Comparison of ENCODE assay signal across 8 cellular contexts in the genomic region with DNA sequence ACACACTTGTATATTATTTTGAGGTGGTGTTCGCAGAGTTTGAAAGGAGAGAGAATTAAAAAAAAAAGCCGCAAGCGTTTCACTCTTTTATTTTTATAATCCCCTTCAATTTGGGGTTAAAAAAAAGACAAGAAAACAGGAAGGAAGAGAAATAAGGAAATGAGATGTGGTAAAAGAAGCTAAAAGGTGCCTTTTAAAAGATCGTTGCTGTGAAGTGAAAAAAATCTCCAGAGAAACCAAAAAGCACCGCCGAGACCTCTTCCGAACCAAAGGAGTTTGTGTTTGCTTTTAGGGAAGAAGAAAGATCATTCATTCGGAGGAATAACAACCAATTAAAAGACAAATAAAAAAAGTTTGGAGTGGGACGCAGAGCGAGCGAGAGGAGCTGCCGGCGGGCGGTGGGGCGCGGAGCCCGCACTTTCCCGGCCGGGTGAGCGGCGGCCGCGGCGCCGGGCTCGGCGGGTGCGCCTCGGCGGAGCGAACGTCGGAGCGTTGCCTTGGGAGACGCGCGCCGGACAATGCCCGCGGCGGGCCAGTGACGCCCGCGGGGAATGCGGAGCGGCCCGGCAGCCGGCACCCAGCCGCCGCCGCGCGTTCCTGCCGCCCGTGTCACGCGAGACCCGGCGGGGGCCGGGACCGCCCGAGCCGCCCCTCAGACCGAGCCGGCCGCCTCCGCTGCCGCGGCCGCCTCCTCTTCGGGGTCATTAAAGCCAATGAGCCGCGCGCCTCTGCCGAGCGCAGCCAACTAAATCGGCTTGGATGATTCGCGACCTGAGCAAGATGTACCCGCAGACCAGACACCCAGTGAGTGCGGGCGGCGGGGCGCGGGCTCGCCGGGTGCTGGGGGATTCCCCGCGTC. TPM values are rescaled to one million over a fixed set of nuclear protein-coding genes. Genes with fewer than 3 reads are reported as not detected.
A peak's percentile ranks its signal among the peaks of the same experiment; 100 is the strongest.
DNase-seq lines count a peak whose midpoint lies in the region; ATAC-seq lines count a peak whose summit lies in the region.

No MANE protein-coding gene starts in this region.

- H3K36me3 ChIP-seq in BLaER1 treated with 17β-estradiol and CSF1 and Interleukin-3, amounts not matched to agents 10 nM and 100 nM: peaks cover 0 to 26% (median 8%) of the 10 kb centered on the region in 11 experiments; a peak in 11 of 22 replicates
- H3K36me3 ChIP-seq in iPS-15b (ENCODE audit: control insufficient read depth, insufficient read depth, low read length): no peaks in the 10 kb centered on the region

- H3K4me3 ChIP-seq in BLaER1 treated with 17β-estradiol and CSF1 and Interleukin-3, amounts not matched to agents 10 nM and 100 nM: peak overlapping the region; percentile 80 to 99 (median 96)
- H3K4me3 ChIP-seq in iPS-15b (ENCODE audit: low read depth, low read length): peak overlapping the region; percentile 65

- H3K9me3 ChIP-seq in BLaER1 treated with 17β-estradiol and CSF1 and Interleukin-3, amounts not matched to agents 10 nM and 100 nM (replicated peaks in 1 of 11): no peaks in the 10 kb centered on the region
- H3K9me3 ChIP-seq in iPS-15b (ENCODE audit: control insufficient read depth, insufficient read depth, low read length): no peaks in the 10 kb centered on the region

- H3K27ac ChIP-seq in BLaER1 treated with 17β-estradiol and CSF1 and Interleukin-3, amounts not matched to agents 10 nM and 100 nM: peak overlapping the region; percentile 92 to 99 (median 97)

- no peaks in the 10 kb centered on the region for H3K27me3 ChIP-seq in BLaER1 treated with 17β-estradiol and CSF1 and Interleukin-3, amounts not matched to agents 10 nM and 100 nM
- no peaks in the 10 kb centered on the region for H3K27me3 ChIP-seq in iPS-15b (ENCODE audit: control insufficient read depth, insufficient read depth, low read length)

- intact Hi-C loops in sciatic nerve (cut with DNase I): no loop called here

- H3K4me2 ChIP-seq in BLaER1 treated with 17β-estradiol and CSF1 and Interleukin-3, amounts not matched to agents 10 nM and 100 nM: peak overlapping the region; percentile 14 to 93 (median 82); a peak in 21 of 22 replicates

- DNase-seq in RPMI7951 (ENCODE audit: low read depth) (peak; percentile 51), astrocyte of the hippocampus (ENCODE audit: low read depth, low spot score) (peak; percentile 84), sciatic nerve (ENCODE audit: low spot score) (peak; percentile 67)

- peaks cover 0 to 52% (median 43%) of the 10 kb centered on the region in 11 experiments; a peak in 20 of 22 replicates for H4K20me1 ChIP-seq in BLaER1 treated with 17β-estradiol and CSF1 and Interleukin-3, amounts not matched to agents 10 nM and 100 nM

- H3K4me1 ChIP-seq in BLaER1 treated with 17β-estradiol and CSF1 and Interleukin-3, amounts not matched to agents 10 nM and 100 nM: peaks cover 33 to 59% (median 43%) of the 10 kb centered on the region in 10 experiments
- peaks cover 7% of the 10 kb centered on the region for H3K4me1 ChIP-seq in iPS-15b (ENCODE audit: control insufficient read depth, insufficient read depth, low read length)

- H3K9ac ChIP-seq in BLaER1 treated with 17β-estradiol and CSF1 and Interleukin-3, amounts not matched to agents 10 nM and 100 nM: peak overlapping the region; percentile 94 to 100 (median 98)
- peak overlapping the region; percentile 62 for H3K9ac ChIP-seq in iPS-15b (ENCODE audit: low read depth, low read length)

- peak; percentile 1 for ATAC-seq in GM21390 (IDR thresholded peaks at IDR 0.05; ENCODE audit: unreplicated experiment)
- ATAC-seq in sciatic nerve: no peak
- ATAC-seq in HG02970 (IDR thresholded peaks at IDR 0.05; ENCODE audit: low FRiP score, unreplicated experiment): no peak
- no peak for ATAC-seq in HG02870 (IDR thresholded peaks at IDR 0.05; ENCODE audit: unreplicated experiment)

RNA-seq across cellular contexts. Expression of a gene that starts 0.5 kb away (rescaled TPM):
- total RNA-seq in RPMI7951 (2014; rRNA removed; shearing (Covaris generic)): 16.4 and 19.1 TPM in 2 replicates
- total RNA-seq in sciatic nerve: 36.2 TPM
